ENCODE assay signal across 8 cellular contexts in genomic region chr1:228486596-228487335, GRCh38. TPM values are rescaled to one million over a fixed set of nuclear protein-coding genes. Genes with fewer than 3 reads are reported as not detected.
DNase-seq lines count a peak whose midpoint lies in the region; ATAC-seq and TF ChIP-seq lines count a peak whose summit lies in the region.

No MANE protein-coding gene starts in this region.

- H3K4me3 Mint-ChIP-seq in endothelial cell (ENCODE audit: unreplicated experiment): peak overlapping the region; percentile 98

- peak overlapping the region; percentile 97 for H3K27ac Mint-ChIP-seq in endothelial cell (ENCODE audit: unreplicated experiment)

- H3K4me1 Mint-ChIP-seq in endothelial cell (ENCODE audit: unreplicated experiment): peaks cover 8% of the 10 kb centered on the region

- no peak for TF ChIP-seq CTCF in endothelial cell (IDR thresholded peaks at IDR 0.05; ENCODE audit: unreplicated experiment)

- no peaks in the 10 kb centered on the region for H3K9me3 Mint-ChIP-seq in endothelial cell (ENCODE audit: unreplicated experiment)

- peaks cover 15% of the 10 kb centered on the region for H3K36me3 Mint-ChIP-seq in endothelial cell (ENCODE audit: low read depth, unreplicated experiment)

- peaks cover 7% of the 10 kb centered on the region for H3K27me3 Mint-ChIP-seq in endothelial cell (ENCODE audit: unreplicated experiment)

- ATAC-seq in GM19455 (IDR thresholded peaks at IDR 0.05; ENCODE audit: unreplicated experiment): peak; percentile 64

- DNase-seq in COLO668 (lab: John Stamatoyannopoulos, UW; ENCODE audit: unreplicated experiment) (peak; percentile 94), HK-2 (ENCODE audit: unreplicated experiment) (peak; percentile 97), NOMO-1 treated with dmso at 0.1 percent for 144 hours (lab: John Stamatoyannopoulos, UW; ENCODE audit: unreplicated experiment) (peak; percentile 84), endothelial cell (ENCODE audit: low spot score) (no peak), middle frontal gyrus (ENCODE audit: extremely low spot score, low spot score) (peak; percentile 65)
- peak; percentile 45 for DNase-seq in activated CD8-positive, alpha-beta memory T cell treated with anti-CD3 and anti-CD28 coated beads, Interleukin-2, amount 50 U/mL, for 1 hour (ENCODE audit: extremely low read depth)
- DNase-seq in stimulated activated CD8-positive, alpha-beta memory T cell treated with anti-CD3 and anti-CD28 coated beads, Interleukin-2, amount 100 ng/mL, for 48 hours (ENCODE audit: low read depth in 2 of 2): peak; percentile 56 to 66

RNA-seq across cellular contexts. Expression of gene RNF187, which starts 0.4 kb away (rescaled TPM):
- 153 TPM for total RNA-seq in endothelial cell (ENCODE audit: unreplicated experiment)
